8 cellular contexts compared by ENCODE assay signal in the genomic region with DNA sequence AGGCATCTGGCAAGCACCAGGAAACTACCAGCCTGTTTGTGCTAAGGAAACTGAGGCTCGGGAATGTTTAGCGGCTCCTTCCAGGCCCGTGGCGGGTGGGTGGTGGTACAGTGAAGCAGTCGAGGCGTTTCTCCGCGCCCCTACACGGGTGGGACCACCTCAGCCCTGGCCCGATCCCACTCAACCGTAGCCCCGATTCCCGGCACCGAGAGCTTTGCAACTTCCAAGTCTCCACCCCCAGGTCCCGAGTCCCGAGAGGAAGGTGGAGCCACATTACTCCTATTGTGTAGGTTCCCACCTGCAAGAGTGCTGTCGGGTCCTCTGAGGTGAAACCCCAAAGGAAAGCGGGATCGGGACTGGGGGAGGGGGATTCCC. TPM values are rescaled to one million over a fixed set of nuclear protein-coding genes. Genes with fewer than 3 reads are reported as not detected.
DNase-seq lines count a peak whose midpoint lies in the region; ATAC-seq and TF ChIP-seq lines count a peak whose summit lies in the region.

No MANE protein-coding gene starts in this region.

- H3K9ac ChIP-seq in GM23248 (peak overlapping the region; percentile 96), endodermal cell (ENCODE audit: extremely low read depth, low read length, poor library complexity, severe bottlenecking) (peak overlapping the region; percentile 88)

- H3K27me3 Mint-ChIP-seq in endodermal cell (ENCODE audit: insufficient read depth) = no peaks in the 10 kb centered on the region
- H3K27me3 Mint-ChIP-seq in natural killer cell treated with Interleukin-12 subunit alpha and Interleukin-12 subunit beta and Interleukin-15 and Interleukin-18, amount 100 ng/mL, for 72 hours = no peaks in the 10 kb centered on the region

- peak overlapping the region; percentile 89 for H3K4me3 Mint-ChIP-seq in endodermal cell
- peak overlapping the region; percentile 86 for H3K4me3 Mint-ChIP-seq in natural killer cell treated with Interleukin-12 subunit alpha and Interleukin-12 subunit beta and Interleukin-15 and Interleukin-18, amount 100 ng/mL, for 72 hours

- no peaks in the 10 kb centered on the region for H4K20me1 ChIP-seq in GM23248 (ENCODE audit: insufficient read depth)

- no peaks in the 10 kb centered on the region for H3K9me2 ChIP-seq in GM23248 (ENCODE audit: insufficient read depth)

- H3K27me3 ChIP-seq in GM23248 (replicated peaks; ENCODE audit: insufficient read depth) (no peaks in the 10 kb centered on the region), endodermal cell (ENCODE audit: control insufficient read depth, insufficient read depth, low read length, poor library complexity, severe bottlenecking) (no peaks in the 10 kb centered on the region)

- no peaks in the 10 kb centered on the region for H3K36me3 ChIP-seq in GM23248 (ENCODE audit: low read depth)
- H3K36me3 ChIP-seq in endodermal cell (ENCODE audit: control insufficient read depth, insufficient read depth, low read length) = peaks cover 20% of the 10 kb centered on the region

- no peaks in the 10 kb centered on the region for H3K4me1 Mint-ChIP-seq in endodermal cell
- H3K4me1 Mint-ChIP-seq in natural killer cell treated with Interleukin-12 subunit alpha and Interleukin-12 subunit beta and Interleukin-15 and Interleukin-18, amount 100 ng/mL, for 72 hours (ENCODE audit: low read depth in 2 of 2) = peaks cover 24 to 31% of the 10 kb centered on the region in 2 donors

- 0 to 2% methylated on average over 19 of the region's 19 CpGs for WGBS in GM23248 (ENCODE audit: low coverage in 1 of 2, low lambda C conversion rate in 2 of 2, missing lambda C conversion rate in 2 of 2), 2 experiments
- 0 to 1% methylated on average over 13 to 19 of the region's 19 CpGs for WGBS in endodermal cell (ENCODE audit: insufficient coverage in 1 of 2, insufficient read length in 1 of 2), 2 experiments

- peaks cover 14% of the 10 kb centered on the region for H3K79me2 ChIP-seq in GM23248 (ENCODE audit: insufficient read depth)

- DNase-seq in GM23248 (no peak), NCI-H69 (lab: John Stamatoyannopoulos, UW) (peak; percentile 94), endodermal cell (no peak), midbrain (lab: John Stamatoyannopoulos, UW) (no peak), dermis blood vessel endothelial cell (no peak)
- DNase-seq in natural killer cell treated with Interleukin-12 subunit alpha and Interleukin-12 subunit beta and Interleukin-15 and Interleukin-18, amount 100 ng/mL, for 72 hours (ENCODE audit: low spot score) = no peak

- ATAC-seq in natural killer cell treated with Interleukin-12 subunit alpha and Interleukin-12 subunit beta and Interleukin-15 and Interleukin-18, amount 100 ng/mL, for 72 hours = no peak
- no peak for ATAC-seq in HG02981 (IDR thresholded peaks at IDR 0.05; ENCODE audit: unreplicated experiment)

- H3K27ac ChIP-seq in C4-2B (peak overlapping the region; percentile 93), GM23248 (peak overlapping the region; percentile 88), endodermal cell (ENCODE audit: low read depth, low read length) (peak overlapping the region; percentile 92)

- TF ChIP-seq CTCF in C4-2B (conservative IDR thresholded peaks at IDR 0.05) (no peak), endodermal cell (conservative IDR thresholded peaks at IDR 0.05) (no peak)

- in situ Hi-C loops in GM23248 (cut with MboI) = no loop called here

- H3K9me3 Mint-ChIP-seq in endodermal cell = no peaks in the 10 kb centered on the region
- no peaks in the 10 kb centered on the region for H3K9me3 Mint-ChIP-seq in natural killer cell treated with Interleukin-12 subunit alpha and Interleukin-12 subunit beta and Interleukin-15 and Interleukin-18, amount 100 ng/mL, for 72 hours

- H3F3A ChIP-seq in GM23248 (ENCODE audit: insufficient read depth) = no peaks in the 10 kb centered on the region

- no peaks in the 10 kb centered on the region for H3K9me3 ChIP-seq in GM23248 (ENCODE audit: low read depth)
- H3K9me3 ChIP-seq in endodermal cell (ENCODE audit: control insufficient read depth, low read length) = no peaks in the 10 kb centered on the region

- H3K4me1 ChIP-seq in GM23248 (ENCODE audit: insufficient read depth) (0 out of 2 replicates have a peak, but pooled peaks cover 8% of the 10 kb centered on the region), endodermal cell (ENCODE audit: control insufficient read depth, insufficient read depth, low read length) (no peaks in the 10 kb centered on the region)

- H3K27ac Mint-ChIP-seq in endodermal cell = peak overlapping the region; percentile 96
- H3K27ac Mint-ChIP-seq in natural killer cell treated with Interleukin-12 subunit alpha and Interleukin-12 subunit beta and Interleukin-15 and Interleukin-18, amount 100 ng/mL, for 72 hours = peak overlapping the region; percentile 73 to 87

- H3K4me3 ChIP-seq in GM23248 = peak overlapping the region; percentile 85
- H3K4me3 ChIP-seq in endodermal cell (ENCODE audit: low read length) = peak overlapping the region; percentile 88

- peaks cover 19% of the 10 kb centered on the region for H3K36me3 Mint-ChIP-seq in endodermal cell (ENCODE audit: low read depth)
- no peaks in the 10 kb centered on the region for H3K36me3 Mint-ChIP-seq in natural killer cell treated with Interleukin-12 subunit alpha and Interleukin-12 subunit beta and Interleukin-15 and Interleukin-18, amount 100 ng/mL, for 72 hours

- H3K4me2 ChIP-seq in GM23248 (ENCODE audit: unreplicated experiment) = peak overlapping the region; percentile 86

- peak overlapping the region; percentile 87 for H2AFZ ChIP-seq in GM23248

RNA-seq across cellular contexts. Expression of gene DPP3, which starts 0.5 kb away (rescaled TPM):
- 50.8 and 64.1 TPM in 2 replicates for total RNA-seq in GM23248 (2014; rRNA removed; shearing (Covaris generic))
- 33.5 and 34.7 TPM in 2 replicates for polyA plus RNA-seq in GM23248 (2016; fragmentation: Nextera tagmentation; extraction: Ambion mirVana)
- total RNA-seq in endodermal cell (10 to 100 TPM; 84.8 to 86.3 TPM), dermis blood vessel endothelial cell (50.5 and 71.7 TPM in 2 replicates)
- 40.0 TPM for polyA plus RNA-seq in endodermal cell (2013, experiment 1 of 2)
- polyA plus RNA-seq in endodermal cell (2013, experiment 2 of 2) = 39.4 TPM
- 100 to 1,000 TPM in 1 of 2 donors, 10 to 100 TPM in 1; 77.4 to 122 TPM for total RNA-seq in natural killer cell treated with Interleukin-12 subunit alpha and Interleukin-12 subunit beta and Interleukin-15 and Interleukin-18, amount 100 ng/mL, for 72 hours

RNA-seq across cellular contexts. Expression of gene PELI3, which starts 13.0 kb away (rescaled TPM):
- 8.1 and 10.5 TPM in 2 replicates for total RNA-seq in GM23248 (2014; rRNA removed; shearing (Covaris generic))
- polyA plus RNA-seq in GM23248 (2016; fragmentation: Nextera tagmentation; extraction: Ambion mirVana) = 5.3 and 5.8 TPM in 2 replicates
- 10 to 100 TPM in 1 of 2 donors, 1 to 10 TPM in 1; 9.0 to 12.4 TPM for total RNA-seq in endodermal cell
- 5.4 TPM for polyA plus RNA-seq in endodermal cell (2013, experiment 1 of 2)
- 5.3 TPM for polyA plus RNA-seq in endodermal cell (2013, experiment 2 of 2)
- 1 to 10 TPM; 5.4 to 6.0 TPM for total RNA-seq in natural killer cell treated with Interleukin-12 subunit alpha and Interleukin-12 subunit beta and Interleukin-15 and Interleukin-18, amount 100 ng/mL, for 72 hours
- 3.7 and 4.9 TPM in 2 replicates for total RNA-seq in dermis blood vessel endothelial cell

RNA-seq across cellular contexts. Expression of gene BBS1, which starts 30.7 kb away (rescaled TPM):
- 39.1 and 58.8 TPM in 2 replicates for total RNA-seq in GM23248 (2014; rRNA removed; shearing (Covaris generic))
- 20.2 and 23.0 TPM in 2 replicates for polyA plus RNA-seq in GM23248 (2016; fragmentation: Nextera tagmentation; extraction: Ambion mirVana)
- total RNA-seq in endodermal cell (10 to 100 TPM; 52.4 to 67.3 TPM), dermis blood vessel endothelial cell (28.6 and 36.8 TPM in 2 replicates)
- polyA plus RNA-seq in endodermal cell (2013, experiment 1 of 2) = 39.1 TPM
- polyA plus RNA-seq in endodermal cell (2013, experiment 2 of 2) = 34.5 TPM
- 10 to 100 TPM; 20.5 to 21.7 TPM for total RNA-seq in natural killer cell treated with Interleukin-12 subunit alpha and Interleukin-12 subunit beta and Interleukin-15 and Interleukin-18, amount 100 ng/mL, for 72 hours

RNA-seq across cellular contexts. Expression of gene MRPL11, which starts 41.1 kb away (rescaled TPM):
- 36.7 and 53.5 TPM in 2 replicates for total RNA-seq in GM23248 (2014; rRNA removed; shearing (Covaris generic))
- 75.7 and 76.6 TPM in 2 replicates for polyA plus RNA-seq in GM23248 (2016; fragmentation: Nextera tagmentation; extraction: Ambion mirVana)
- total RNA-seq in endodermal cell = 100 to 1,000 TPM in 1 of 2 donors, 10 to 100 TPM in 1; 84.5 to 111 TPM
- polyA plus RNA-seq in endodermal cell (2013, experiment 1 of 2) = 75.5 TPM
- 71.1 TPM for polyA plus RNA-seq in endodermal cell (2013, experiment 2 of 2)
- 100 to 1,000 TPM in 1 of 2 donors, 10 to 100 TPM in 1; 58.7 to 112 TPM for total RNA-seq in natural killer cell treated with Interleukin-12 subunit alpha and Interleukin-12 subunit beta and Interleukin-15 and Interleukin-18, amount 100 ng/mL, for 72 hours
- 40.7 and 61.1 TPM in 2 replicates for total RNA-seq in dermis blood vessel endothelial cell

RNA-seq across cellular contexts. Expression of gene NPAS4, which starts 58.9 kb away (rescaled TPM):
- not detected in 2 replicates for total RNA-seq in GM23248 (2014; rRNA removed; shearing (Covaris generic))
- polyA plus RNA-seq in GM23248 (2016; fragmentation: Nextera tagmentation; extraction: Ambion mirVana) = not detected in 2 replicates
- total RNA-seq in endodermal cell = not detected
- 0.93 TPM for polyA plus RNA-seq in endodermal cell (2013, experiment 1 of 2)
- polyA plus RNA-seq in endodermal cell (2013, experiment 2 of 2) = 0.46 TPM
- total RNA-seq in natural killer cell treated with Interleukin-12 subunit alpha and Interleukin-12 subunit beta and Interleukin-15 and Interleukin-18, amount 100 ng/mL, for 72 hours = not detected
- total RNA-seq in dermis blood vessel endothelial cell = not detected in 2 replicates
